11 cellular contexts compared by ENCODE assay signal in the genomic region with DNA sequence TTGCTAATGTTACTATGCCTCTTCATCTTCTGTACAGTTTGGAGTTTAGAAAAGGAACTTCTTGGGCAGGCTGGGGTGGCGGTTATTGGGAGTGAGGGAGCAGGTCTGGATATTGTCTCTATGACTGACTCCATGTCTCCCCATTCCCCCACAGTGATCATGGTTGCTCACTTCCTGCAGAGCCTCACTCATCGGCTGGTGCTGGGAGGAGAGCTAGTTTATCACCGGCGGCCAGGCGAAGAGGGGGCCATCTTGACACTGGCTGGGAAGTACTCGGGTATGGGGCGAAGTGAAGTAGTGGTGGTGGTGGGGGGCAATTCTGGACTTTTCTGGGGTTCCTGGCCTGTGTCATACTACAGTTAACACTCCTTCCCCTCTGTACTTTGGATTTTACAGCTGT. TPM values are rescaled to one million over a fixed set of nuclear protein-coding genes. Genes with fewer than 3 reads are reported as not detected.
DNase-seq lines count a peak whose midpoint lies in the region; ATAC-seq, FAIRE-seq and TF ChIP-seq lines count a peak whose summit lies in the region.
"Had no signal": no experiment of that assay in that cellular context is flagged by ENCODE, and none has a peak within 500 bp of the region (broad histone marks: within the 10 kb centered on the region; RNA-seq: fewer than 3 reads in every experiment).

No MANE protein-coding gene starts in this region.

- H3K36me3 ChIP-seq in BLaER1 treated with 17β-estradiol and CSF1 and Interleukin-3, amounts not matched to agents 10 nM and 100 nM, result peaks cover 15 to 39% (median 29%) of the 10 kb centered on the region in 11 experiments; a peak in 21 of 22 replicates

- H3K9me3 Mint-ChIP-seq in HFFc6 (no peaks in the 10 kb centered on the region), mesothelial cell of epicardium (no peaks in the 10 kb centered on the region)
- no peaks in the 10 kb centered on the region for H3K9me3 Mint-ChIP-seq in activated naive CD4-positive, alpha-beta T cell treated with anti-CD3 and anti-CD28 coated beads, Interleukin-2, amount 50 U/mL, for 72 hours
- H3K9me3 Mint-ChIP-seq: central memory CD8-positive, alpha-beta T cell had no signal

- H3K4me3 Mint-ChIP-seq in HFFc6 (no peak overlapping the region), mesothelial cell of epicardium (peak overlapping the region; percentile 7)

- H3K4me1 Mint-ChIP-seq in HFFc6 (ENCODE audit: low read depth) (peaks cover 29% of the 10 kb centered on the region), mesothelial cell of epicardium (peaks cover 20% of the 10 kb centered on the region)

- peaks cover 5% of the 10 kb centered on the region; the same call in 1 of the 2 replicates for H3K36me3 Mint-ChIP-seq in HFFc6 (ENCODE audit: low read depth)
- peaks cover 10 to 20% of the 10 kb centered on the region in 2 donors for H3K36me3 Mint-ChIP-seq in activated naive CD4-positive, alpha-beta T cell treated with anti-CD3 and anti-CD28 coated beads, Interleukin-2, amount 50 U/mL, for 72 hours
- H3K36me3 Mint-ChIP-seq in mesothelial cell of epicardium, result peaks cover 4% of the 10 kb centered on the region

- H3K27me3 Mint-ChIP-seq in HFFc6 (ENCODE audit: insufficient read depth), result no peaks in the 10 kb centered on the region; the same call in none of the 2 replicates
- H3K27me3 Mint-ChIP-seq in mesothelial cell of epicardium (ENCODE audit: low read depth), result no peaks in the 10 kb centered on the region
- H3K27me3 Mint-ChIP-seq: central memory CD8-positive, alpha-beta T cell had no signal

- H3K9ac ChIP-seq in BLaER1 treated with 17β-estradiol and CSF1 and Interleukin-3, amounts not matched to agents 10 nM and 100 nM, result peak overlapping the region in 8 of 11 experiments; percentile 5 to 83 (median 80); a peak in 9 of 22 replicates

- H3K4me2 ChIP-seq in BLaER1 treated with 17β-estradiol and CSF1 and Interleukin-3, amounts not matched to agents 10 nM and 100 nM, result peak overlapping the region; percentile 86 to 99 (median 97)

- H3K4me1 ChIP-seq in BLaER1 treated with 17β-estradiol and CSF1 and Interleukin-3, amounts not matched to agents 10 nM and 100 nM, result peaks cover 26 to 48% (median 29%) of the 10 kb centered on the region in 10 experiments

- FAIRE-seq in RCC 7860 (lab: Jason Lieb, UNC), result no peak

- DNase-seq in HFFc6 (no peak), mesothelial cell of epicardium (ENCODE audit: low spot score in 2 of 2, unreplicated experiment in 2 of 2) (no peak), RCC 7860 (ENCODE audit: low spot score) (no peak), LoVo (ENCODE audit: low spot score) (no peak), NCI-H146 treated with DMSO at 0.1 percent for 48 hours (lab: John Stamatoyannopoulos, UW; ENCODE audit: unreplicated experiment) (no peak)
- DNase-seq in activated naive CD4-positive, alpha-beta T cell treated with anti-CD3 and anti-CD28 coated beads, Interleukin-2, amount 50 U/mL, for 72 hours (ENCODE audit: low spot score in 2 of 2), result no peak
- DNase-seq in activated effector memory CD4-positive, alpha-beta T cell treated with anti-CD3 and anti-CD28 coated beads, Interleukin-2, amount 50 U/mL, for 16 hours, result no peak

- H4K20me1 ChIP-seq in BLaER1 treated with 17β-estradiol and CSF1 and Interleukin-3, amounts not matched to agents 10 nM and 100 nM, result no peaks in the 10 kb centered on the region

- H3K27ac Mint-ChIP-seq in HFFc6 (peak overlapping the region; percentile 52), mesothelial cell of epicardium (no peak overlapping the region)
- peak overlapping the region; percentile 80 to 99 for H3K27ac Mint-ChIP-seq in activated naive CD4-positive, alpha-beta T cell treated with anti-CD3 and anti-CD28 coated beads, Interleukin-2, amount 50 U/mL, for 72 hours

- H3K4me3 ChIP-seq in BLaER1 treated with 17β-estradiol and CSF1 and Interleukin-3, amounts not matched to agents 10 nM and 100 nM, result peak overlapping the region in 4 of 10 experiments; percentile 71 to 84 (median 76); a peak in 6 of 20 replicates

- peaks cover 0 to 6% (median 0%) of the 10 kb centered on the region in 11 experiments; a peak in 4 of 22 replicates for H3K27me3 ChIP-seq in BLaER1 treated with 17β-estradiol and CSF1 and Interleukin-3, amounts not matched to agents 10 nM and 100 nM

- no peaks in the 10 kb centered on the region for H3K9me3 ChIP-seq in BLaER1 treated with 17β-estradiol and CSF1 and Interleukin-3, amounts not matched to agents 10 nM and 100 nM (replicated peaks in 1 of 11)

- no peak for TF ChIP-seq CTCF in HFFc6 (IDR thresholded peaks at IDR 0.05)
- no peak for TF ChIP-seq CTCF in mesothelial cell of epicardium (IDR thresholded peaks at IDR 0.05; ENCODE audit: unreplicated experiment)

- ATAC-seq in activated naive CD4-positive, alpha-beta T cell treated with anti-CD3 and anti-CD28 coated beads, Interleukin-2, amount 50 U/mL, for 72 hours, result no peak

- H3K27ac ChIP-seq in BLaER1 treated with 17β-estradiol and CSF1 and Interleukin-3, amounts not matched to agents 10 nM and 100 nM, result peak overlapping the region in 8 of 11 experiments; percentile 43 to 84 (median 75); a peak in 16 of 22 replicates

RNA-seq across cellular contexts. Expression of gene TOMM40L, which starts 2.2 kb away (rescaled TPM):
- total RNA-seq in HFFc6 (2021; fragmentation: NEBNext Ultra II Directional; extraction: Animal tissue kit (Norgen Biotek cat#: 25700)), result 10 to 100 TPM in 5 of 6 experiments, 1 to 10 TPM in 1; 9.8 to 13.6 (median 10.6) TPM
- 10 to 100 TPM; 13.3 to 17.7 TPM for total RNA-seq in activated naive CD4-positive, alpha-beta T cell treated with anti-CD3 and anti-CD28 coated beads, Interleukin-2, amount 50 U/mL, for 72 hours
- 8.5 to 9.3 TPM (median 9.3 TPM) in 3 replicates for total RNA-seq in mesothelial cell of epicardium

RNA-seq across cellular contexts. Expression of gene APOA2, which starts 4.6 kb away (rescaled TPM):
- not detected for total RNA-seq in HFFc6 (2021; fragmentation: NEBNext Ultra II Directional; extraction: Animal tissue kit (Norgen Biotek cat#: 25700))
- total RNA-seq in activated naive CD4-positive, alpha-beta T cell treated with anti-CD3 and anti-CD28 coated beads, Interleukin-2, amount 50 U/mL, for 72 hours, result not detected
- total RNA-seq in mesothelial cell of epicardium, result not detected in 3 replicates
- total RNA-seq: H1; T-helper 1 cell treated with Interleukin-12 subunit alpha and Interleukin-12 subunit beta and Interleukin-4 antibody, amounts not matched to agents 30 ng/mL and 1 ng/mL, for 36 hours had no signal

RNA-seq across cellular contexts. Expression of gene NR1I3, which starts 10.0 kb away (rescaled TPM):
- total RNA-seq in HFFc6 (2021; fragmentation: NEBNext Ultra II Directional; extraction: Animal tissue kit (Norgen Biotek cat#: 25700)), result not detected
- not detected for total RNA-seq in activated naive CD4-positive, alpha-beta T cell treated with anti-CD3 and anti-CD28 coated beads, Interleukin-2, amount 50 U/mL, for 72 hours
- total RNA-seq in mesothelial cell of epicardium, result not detected in 3 replicates
- total RNA-seq: H1; T-helper 1 cell treated with Interleukin-12 subunit alpha and Interleukin-12 subunit beta and Interleukin-4 antibody, amounts not matched to agents 30 ng/mL and 1 ng/mL, for 36 hours had no signal

RNA-seq across cellular contexts. Expression of gene FCER1G, which starts 12.9 kb away (rescaled TPM):
- 1 to 10 TPM in 1 of 6 experiments, under 1 TPM in 4, not detected in 1; 0.33 to 1.0 (median 0.53) TPM for total RNA-seq in HFFc6 (2021; fragmentation: NEBNext Ultra II Directional; extraction: Animal tissue kit (Norgen Biotek cat#: 25700))
- total RNA-seq in activated naive CD4-positive, alpha-beta T cell treated with anti-CD3 and anti-CD28 coated beads, Interleukin-2, amount 50 U/mL, for 72 hours, result 1 to 10 TPM in 1 of 2 donors, under 1 TPM in 1; 0.49 to 7.4 TPM
- total RNA-seq in mesothelial cell of epicardium, result 0.40 to 1.8 TPM (median 1.3 TPM) in 3 replicates
- total RNA-seq: H1 had no signal

RNA-seq across cellular contexts. Expression of gene NDUFS2, which starts 25.9 kb away (rescaled TPM):
- 10 to 100 TPM; 81.5 to 90.8 (median 85.8) TPM for total RNA-seq in HFFc6 (2021; fragmentation: NEBNext Ultra II Directional; extraction: Animal tissue kit (Norgen Biotek cat#: 25700))
- 100 to 1,000 TPM; 115 to 126 TPM for total RNA-seq in activated naive CD4-positive, alpha-beta T cell treated with anti-CD3 and anti-CD28 coated beads, Interleukin-2, amount 50 U/mL, for 72 hours
- 70.1 to 72.0 TPM (median 70.8 TPM) in 3 replicates for total RNA-seq in mesothelial cell of epicardium
